1 cellular context compared by ENCODE assay signal in the genomic region with DNA sequence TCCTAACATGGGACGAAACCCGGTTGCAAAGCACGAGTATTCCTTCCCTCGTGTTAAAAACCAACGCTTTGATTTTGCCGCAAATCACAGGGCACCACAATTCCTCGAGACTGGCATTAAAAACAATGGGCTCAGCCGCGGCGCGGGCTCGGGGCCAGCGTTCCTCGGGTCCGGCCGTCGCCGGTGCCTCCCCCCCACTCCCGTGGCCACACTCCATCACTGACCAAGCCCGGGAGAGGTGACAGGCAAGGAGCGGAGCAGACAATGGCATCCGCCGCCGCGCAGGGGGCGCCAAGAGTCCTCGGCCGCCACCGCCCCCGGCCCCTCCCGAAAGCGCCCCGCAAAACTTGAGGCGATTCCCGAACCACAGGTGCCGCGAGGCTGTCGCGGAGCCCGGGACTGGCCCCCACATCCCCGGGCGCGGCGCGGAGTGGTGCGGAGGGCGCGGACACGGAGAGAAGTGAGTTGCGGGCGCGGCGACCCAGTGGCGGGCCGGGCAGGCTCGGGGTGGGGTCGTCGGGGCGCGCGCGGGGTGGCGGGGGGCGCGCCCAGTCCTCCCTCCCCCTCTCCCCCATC.
A peak's percentile ranks its signal among the peaks of the same experiment; 100 is the strongest.
TF ChIP-seq lines count a peak whose summit lies in the region.

No MANE protein-coding gene starts in this region.

TF ChIP-seq in GM12878, 131 proteins besides CTCF, POLR2A, EP300 and RAD21 (continued from another document):
- TF ChIP-seq, protein P1, sequence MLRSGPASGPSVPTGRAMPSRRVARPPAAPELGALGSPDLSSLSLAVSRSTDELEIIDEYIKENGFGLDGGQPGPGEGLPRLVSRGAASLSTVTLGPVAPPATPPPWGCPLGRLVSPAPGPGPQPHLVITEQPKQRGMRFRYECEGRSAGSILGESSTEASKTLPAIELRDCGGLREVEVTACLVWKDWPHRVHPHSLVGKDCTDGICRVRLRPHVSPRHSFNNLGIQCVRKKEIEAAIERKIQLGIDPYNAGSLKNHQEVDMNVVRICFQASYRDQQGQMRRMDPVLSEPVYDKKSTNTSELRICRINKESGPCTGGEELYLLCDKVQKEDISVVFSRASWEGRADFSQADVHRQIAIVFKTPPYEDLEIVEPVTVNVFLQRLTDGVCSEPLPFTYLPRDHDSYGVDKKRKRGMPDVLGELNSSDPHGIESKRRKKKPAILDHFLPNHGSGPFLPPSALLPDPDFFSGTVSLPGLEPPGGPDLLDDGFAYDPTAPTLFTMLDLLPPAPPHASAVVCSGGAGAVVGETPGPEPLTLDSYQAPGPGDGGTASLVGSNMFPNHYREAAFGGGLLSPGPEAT (IDR thresholded peaks at IDR 0.05; ENCODE audit: low read depth) = 0 out of 2 replicates have a peak, but pooled peaks have one; percentile 15
- TF ChIP-seq MXI1 (IDR thresholded peaks at IDR 0.05; ENCODE audit: low read depth, low read length) = peak; percentile 2; the same call in 1 of the 2 replicates
- TF ChIP-seq SIN3A (IDR thresholded peaks at IDR 0.05; ENCODE audit: low read depth, low read length) = peak; percentile 17; the same call in 1 of the 2 replicates
- no peak for TF ChIP-seq SMARCA5 (IDR thresholded peaks at IDR 0.05)
- peak; percentile 72 for TF ChIP-seq YY1 (IDR thresholded peaks at IDR 0.05; ENCODE audit: low read depth, low read length)
- TF ChIP-seq ZNF274 (IDR thresholded peaks at IDR 0.05; ENCODE audit: insufficient read depth, insufficient read length) = no peak
- TF ChIP-seq RUNX3 (IDR thresholded peaks at IDR 0.05; ENCODE audit: low read length) = peak; percentile 32; the same call in 1 of the 2 replicates
- peak; percentile 32; the same call in 1 of the 2 replicates for TF ChIP-seq SMC3 (IDR thresholded peaks at IDR 0.05; ENCODE audit: borderline replicate concordance, low read length)
- TF ChIP-seq, protein P2, sequence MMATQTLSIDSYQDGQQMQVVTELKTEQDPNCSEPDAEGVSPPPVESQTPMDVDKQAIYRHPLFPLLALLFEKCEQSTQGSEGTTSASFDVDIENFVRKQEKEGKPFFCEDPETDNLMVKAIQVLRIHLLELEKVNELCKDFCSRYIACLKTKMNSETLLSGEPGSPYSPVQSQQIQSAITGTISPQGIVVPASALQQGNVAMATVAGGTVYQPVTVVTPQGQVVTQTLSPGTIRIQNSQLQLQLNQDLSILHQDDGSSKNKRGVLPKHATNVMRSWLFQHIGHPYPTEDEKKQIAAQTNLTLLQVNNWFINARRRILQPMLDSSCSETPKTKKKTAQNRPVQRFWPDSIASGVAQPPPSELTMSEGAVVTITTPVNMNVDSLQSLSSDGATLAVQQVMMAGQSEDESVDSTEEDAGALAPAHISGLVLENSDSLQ (IDR thresholded peaks at IDR 0.05) = peak; percentile 22; the same call in 1 of the 2 replicates
- no peak for TF ChIP-seq NRF1 (conservative IDR thresholded peaks at IDR 0.05; ENCODE audit: low read depth, low read length)
- TF ChIP-seq IKZF2 (IDR thresholded peaks at IDR 0.05) = peak in 1 of 2 experiments; percentile 36; a peak in 1 of 4 replicates
- TF ChIP-seq, protein P3, sequence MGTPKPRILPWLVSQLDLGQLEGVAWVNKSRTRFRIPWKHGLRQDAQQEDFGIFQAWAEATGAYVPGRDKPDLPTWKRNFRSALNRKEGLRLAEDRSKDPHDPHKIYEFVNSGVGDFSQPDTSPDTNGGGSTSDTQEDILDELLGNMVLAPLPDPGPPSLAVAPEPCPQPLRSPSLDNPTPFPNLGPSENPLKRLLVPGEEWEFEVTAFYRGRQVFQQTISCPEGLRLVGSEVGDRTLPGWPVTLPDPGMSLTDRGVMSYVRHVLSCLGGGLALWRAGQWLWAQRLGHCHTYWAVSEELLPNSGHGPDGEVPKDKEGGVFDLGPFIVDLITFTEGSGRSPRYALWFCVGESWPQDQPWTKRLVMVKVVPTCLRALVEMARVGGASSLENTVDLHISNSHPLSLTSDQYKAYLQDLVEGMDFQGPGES (IDR thresholded peaks at IDR 0.05) = no peak
- 0 out of 2 replicates have a peak, but pooled peaks have one; percentile 33 for TF ChIP-seq CHD2 (IDR thresholded peaks at IDR 0.05; ENCODE audit: borderline replicate concordance, low read depth, low read length)
TF ChIP-seq in GM12878: peak in this region for 11.
